Comparison of ENCODE assay signal across 39 cellular contexts in the genomic region with DNA sequence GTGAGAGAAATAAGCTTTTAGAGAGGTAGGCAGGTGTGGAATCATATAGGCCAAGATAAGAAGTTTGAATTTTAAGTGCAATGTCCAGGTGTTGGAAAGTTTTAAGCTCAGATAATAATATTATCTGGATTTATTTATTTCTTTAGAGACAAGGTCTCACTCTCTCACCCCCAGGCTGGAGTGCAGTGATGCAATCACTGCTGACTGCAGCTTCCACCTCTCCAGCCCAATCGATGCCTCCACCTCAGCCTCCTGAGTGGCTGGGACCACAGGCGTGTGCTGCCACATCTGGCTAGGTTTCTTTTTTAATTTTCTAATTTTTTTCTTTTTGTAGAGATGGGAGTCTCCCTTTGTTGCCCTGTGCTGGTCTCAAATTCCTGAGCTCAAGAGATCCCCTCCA. TPM values are rescaled to one million over a fixed set of nuclear protein-coding genes. Genes with fewer than 3 reads are reported as not detected.
"Had no signal": no experiment of that assay in that cellular context is flagged by ENCODE, and none has a peak within 500 bp of the region (broad histone marks: within the 10 kb centered on the region; RNA-seq: fewer than 3 reads in every experiment).

No MANE protein-coding gene starts in this region.

- H3K27ac Mint-ChIP-seq: activated B cell treated with CpG ODN at 0.5 μM for 24 hours; activated CD4-positive, alpha-beta memory T cell treated with anti-CD3 and anti-CD28 coated beads for 36 hours; activated CD4-positive, alpha-beta T cell treated with anti-CD3 and anti-CD28 coated beads, Interleukin-2, amount 10 ng/mL, durations not matched to agents 24 days and 14 days; activated CD8-positive, alpha-beta T cell treated with anti-CD3 and anti-CD28 coated beads for 36 hours; activated naive CD4-positive, alpha-beta T cell treated with anti-CD3 and anti-CD28 coated beads for 36 hours; activated naive CD4-positive, alpha-beta T cell treated with anti-CD3 and anti-CD28 coated beads, Interleukin-2, amount 50 U/mL, for 72 hours; activated naive CD8-positive, alpha-beta T cell treated with anti-CD3 and anti-CD28 coated beads for 36 hours; activated T-cell treated with anti-CD3 and anti-CD28 coated beads, Interleukin-2, amount 50 U/mL, for 72 hours; activated T-helper 1 cell treated with anti-CD3 and anti-CD28 coated beads, Interleukin-12 subunit alpha, Interleukin-12 subunit beta, Interleukin-2, Interleukin-4 antibody, amounts not matched to agents 30 ng/mL and 10 ng/mL and 1 ng/mL, durations not matched to agents 14 hours and 24 hours and 36 hours; activated T-helper 17 cell treated with anti-CD3 and anti-CD28 coated beads, Interleukin-2, amount 50 U/mL, for 72 hours; brain; T-helper 1 cell treated with Interleukin-12 subunit alpha and Interleukin-12 subunit beta and Interleukin-4 antibody, amounts not matched to agents 30 μg/mL and 1 μg/mL, for 36 hours; T-helper 2 cell treated with Interferon-gamma antibody and Interleukin-4, amounts not matched to agents 5 μg/mL and 100 μg/mL, for 36 hours had no signal

- H3K4me3 ChIP-seq: adrenal gland, cardiac muscle cell had no signal

- H3K27ac ChIP-seq: adrenal gland, cardiac muscle cell, VCaP had no signal

- H3K36me3 Mint-ChIP-seq: activated CD4-positive, alpha-beta memory T cell treated with anti-CD3 and anti-CD28 coated beads for 36 hours; activated naive CD4-positive, alpha-beta T cell treated with anti-CD3 and anti-CD28 coated beads, Interleukin-2, amount 50 U/mL, for 72 hours; activated naive CD8-positive, alpha-beta T cell treated with anti-CD3 and anti-CD28 coated beads for 36 hours; brain had no signal

- H3K9me3 ChIP-seq: adrenal gland had no signal

- H3K9me3 Mint-ChIP-seq: activated B cell treated with CpG ODN at 0.5 μM for 24 hours; activated CD4-positive, alpha-beta memory T cell treated with anti-CD3 and anti-CD28 coated beads for 36 hours; activated CD4-positive, alpha-beta T cell treated with anti-CD3 and anti-CD28 coated beads, Interleukin-2, amount 10 ng/mL, durations not matched to agents 24 days and 14 days; activated CD8-positive, alpha-beta T cell treated with anti-CD3 and anti-CD28 coated beads for 36 hours; activated naive CD4-positive, alpha-beta T cell treated with anti-CD3 and anti-CD28 coated beads for 36 hours; activated naive CD8-positive, alpha-beta T cell treated with anti-CD3 and anti-CD28 coated beads for 36 hours; activated T-cell treated with anti-CD3 and anti-CD28 coated beads, Interleukin-2, amount 50 U/mL, for 4 hours; activated T-cell treated with anti-CD3 and anti-CD28 coated beads, Interleukin-2, amount 50 U/mL, for 72 hours; activated T-helper 1 cell treated with anti-CD3 and anti-CD28 coated beads, Interleukin-12 subunit alpha, Interleukin-12 subunit beta, Interleukin-2, Interleukin-4 antibody, amounts not matched to agents 30 ng/mL and 10 ng/mL and 1 ng/mL, durations not matched to agents 14 hours and 24 hours and 36 hours; activated T-helper 17 cell treated with anti-CD3 and anti-CD28 coated beads, Interleukin-2, amount 50 U/mL, for 72 hours; brain; central memory CD8-positive, alpha-beta T cell; T-helper 1 cell treated with Interleukin-12 subunit alpha and Interleukin-12 subunit beta and Interleukin-4 antibody, amounts not matched to agents 30 μg/mL and 1 μg/mL, for 36 hours; T-helper 2 cell treated with Interferon-gamma antibody and Interleukin-4, amounts not matched to agents 5 μg/mL and 100 μg/mL, for 36 hours had no signal

- H3K36me3 ChIP-seq: adrenal gland, cardiac muscle cell had no signal

- H3K4me3 Mint-ChIP-seq: activated B cell treated with CpG ODN at 0.5 μM for 24 hours; activated CD4-positive, alpha-beta memory T cell treated with anti-CD3 and anti-CD28 coated beads for 36 hours; activated CD4-positive, alpha-beta T cell treated with anti-CD3 and anti-CD28 coated beads, Interleukin-2, amount 10 ng/mL, durations not matched to agents 24 days and 14 days; activated CD8-positive, alpha-beta T cell treated with anti-CD3 and anti-CD28 coated beads for 36 hours; activated naive CD4-positive, alpha-beta T cell treated with anti-CD3 and anti-CD28 coated beads for 36 hours; activated naive CD8-positive, alpha-beta T cell treated with anti-CD3 and anti-CD28 coated beads for 36 hours; activated T-cell treated with anti-CD3 and anti-CD28 coated beads, Interleukin-2, amount 50 U/mL, for 4 hours; activated T-cell treated with anti-CD3 and anti-CD28 coated beads, Interleukin-2, amount 50 U/mL, for 72 hours; activated T-helper 1 cell treated with anti-CD3 and anti-CD28 coated beads, Interleukin-12 subunit alpha, Interleukin-12 subunit beta, Interleukin-2, Interleukin-4 antibody, amounts not matched to agents 30 ng/mL and 10 ng/mL and 1 ng/mL, durations not matched to agents 14 hours and 24 hours and 36 hours; activated T-helper 17 cell treated with anti-CD3 and anti-CD28 coated beads, Interleukin-2, amount 50 U/mL, for 72 hours; brain; central memory CD8-positive, alpha-beta T cell; T-helper 1 cell treated with Interleukin-12 subunit alpha and Interleukin-12 subunit beta and Interleukin-4 antibody, amounts not matched to agents 30 μg/mL and 1 μg/mL, for 36 hours; T-helper 2 cell treated with Interferon-gamma antibody and Interleukin-4, amounts not matched to agents 5 μg/mL and 100 μg/mL, for 36 hours had no signal

- H3K4me1 ChIP-seq: adrenal gland had no signal

- H3K4me1 Mint-ChIP-seq: activated B cell treated with CpG ODN at 0.5 μM for 24 hours; activated CD4-positive, alpha-beta T cell treated with anti-CD3 and anti-CD28 coated beads, Interleukin-2, amount 10 ng/mL, durations not matched to agents 24 days and 14 days; activated T-helper 17 cell treated with anti-CD3 and anti-CD28 coated beads, Interleukin-2, amount 50 U/mL, for 72 hours; brain; central memory CD8-positive, alpha-beta T cell had no signal

- H3K27me3 ChIP-seq: adrenal gland, cardiac muscle cell had no signal

- FAIRE-seq: bronchial epithelial cell, TTC549 had no signal

- DNase-seq: activated B cell treated with CpG ODN at 0.5 μM for 24 hours; activated CD4-positive, alpha-beta memory T cell treated with anti-CD3 and anti-CD28 coated beads for 36 hours; activated CD4-positive, alpha-beta T cell treated with anti-CD3 and anti-CD28 coated beads for 4 hours; activated CD4-positive, alpha-beta T cell treated with anti-CD3 and anti-CD28 coated beads, Interleukin-2, amount 10 ng/mL, durations not matched to agents 24 days and 14 days; activated CD4-positive, alpha-beta T cell treated with anti-CD3 and anti-CD28 coated beads, Interleukin-2, amount 50 U/mL, for 1 hour; activated CD4-positive, alpha-beta T cell treated with anti-CD3 and anti-CD28 coated beads, Interleukin-2, amount 50 U/mL, for 4 hours; activated CD4-positive, CD25-positive, alpha-beta regulatory T cell treated with anti-CD3 and anti-CD28 coated beads, Interleukin-2, amount 50 U/mL, for 72 hours; activated CD8-positive, alpha-beta memory T cell treated with anti-CD3 and anti-CD28 coated beads, Interleukin-2, amount 50 U/mL, for 4 hours; activated CD8-positive, alpha-beta T cell treated with anti-CD3 and anti-CD28 coated beads for 36 hours; activated effector memory CD4-positive, alpha-beta T cell treated with anti-CD3 and anti-CD28 coated beads, Interleukin-2, amount 50 U/mL, for 16 hours; activated gamma-delta T cell treated with Interleukin-2 at 50 U/mL for 16 hours; activated naive CD4-positive, alpha-beta T cell; activated naive CD4-positive, alpha-beta T cell treated with anti-CD3 and anti-CD28 coated beads for 36 hours; activated naive CD4-positive, alpha-beta T cell treated with anti-CD3 and anti-CD28 coated beads, Interleukin-2, amount 50 U/mL, for 16 hours; activated naive CD8-positive, alpha-beta T cell treated with anti-CD3 and anti-CD28 coated beads for 36 hours; activated T-cell treated with anti-CD3 and anti-CD28 coated beads for 4 hours; activated T-cell treated with anti-CD3 and anti-CD28 coated beads, Interleukin-2, amount 50 U/mL, for 1 hour; activated T-cell treated with anti-CD3 and anti-CD28 coated beads, Interleukin-2, amount 50 U/mL, for 4 hours; activated T-cell treated with anti-CD3 and anti-CD28 coated beads, Interleukin-2, amount 50 U/mL, for 72 hours; adrenal gland; amniotic stem cell; aorta; caudate nucleus; cerebellar nuclear complex; T-helper 1 cell; T-helper 2 cell; T-helper 9 cell had no signal

- ATAC-seq: activated CD8-positive, alpha-beta T cell treated with anti-CD3 and anti-CD28 coated beads for 36 hours; activated naive CD4-positive, alpha-beta T cell treated with anti-CD3 and anti-CD28 coated beads, Interleukin-2, amount 50 U/mL, for 72 hours; activated T-cell treated with anti-CD3 and anti-CD28 coated beads, Interleukin-2, amount 50 U/mL, for 4 hours; activated T-cell treated with anti-CD3 and anti-CD28 coated beads, Interleukin-2, amount 50 U/mL, for 72 hours; activated T-helper 17 cell treated with anti-CD3 and anti-CD28 coated beads, Interleukin-2, amount 50 U/mL, for 72 hours had no signal

RNA-seq across cellular contexts. Expression of a gene that starts 5.5 kb away (rescaled TPM):
- total RNA-seq: activated B cell treated with CpG ODN at 0.5 μM for 24 hours; activated CD4-positive, alpha-beta memory T cell treated with anti-CD3 and anti-CD28 coated beads for 36 hours; activated CD4-positive, alpha-beta T cell treated with anti-CD3 and anti-CD28 coated beads, Interleukin-2, amount 10 ng/mL, durations not matched to agents 24 days and 14 days; activated CD8-positive, alpha-beta memory T cell treated with anti-CD3 and anti-CD28 coated beads for 36 hours; activated CD8-positive, alpha-beta T cell treated with anti-CD3 and anti-CD28 coated beads for 36 hours; activated naive CD4-positive, alpha-beta T cell treated with anti-CD3 and anti-CD28 coated beads for 36 hours; activated naive CD4-positive, alpha-beta T cell treated with anti-CD3 and anti-CD28 coated beads, Interleukin-2, amount 50 U/mL, for 72 hours; activated naive CD8-positive, alpha-beta T cell treated with anti-CD3 and anti-CD28 coated beads for 36 hours; activated T-cell treated with anti-CD3 and anti-CD28 coated beads, Interleukin-2, amount 50 U/mL, for 4 hours; activated T-cell treated with anti-CD3 and anti-CD28 coated beads, Interleukin-2, amount 50 U/mL, for 72 hours; activated T-helper 1 cell treated with anti-CD3 and anti-CD28 coated beads, Interleukin-12 subunit alpha, Interleukin-12 subunit beta, Interleukin-2, Interleukin-4 antibody, amounts not matched to agents 30 ng/mL and 10 ng/mL and 1 ng/mL, durations not matched to agents 14 hours and 24 hours and 36 hours; activated T-helper 17 cell treated with anti-CD3 and anti-CD28 coated beads, Interleukin-2, amount 50 U/mL, for 72 hours; adrenal gland; bronchial epithelial cell; cardiac muscle cell had no signal
- polyA plus RNA-seq: adrenal gland, aorta, cardiac muscle cell had no signal

RNA-seq across cellular contexts. Expression of a gene that starts 36.3 kb away (rescaled TPM):
- total RNA-seq: activated B cell treated with CpG ODN at 0.5 μM for 24 hours; activated CD4-positive, alpha-beta memory T cell treated with anti-CD3 and anti-CD28 coated beads for 36 hours; activated CD4-positive, alpha-beta T cell treated with anti-CD3 and anti-CD28 coated beads, Interleukin-2, amount 10 ng/mL, durations not matched to agents 24 days and 14 days; activated CD8-positive, alpha-beta memory T cell treated with anti-CD3 and anti-CD28 coated beads for 36 hours; activated CD8-positive, alpha-beta T cell treated with anti-CD3 and anti-CD28 coated beads for 36 hours; activated naive CD4-positive, alpha-beta T cell treated with anti-CD3 and anti-CD28 coated beads for 36 hours; activated naive CD4-positive, alpha-beta T cell treated with anti-CD3 and anti-CD28 coated beads, Interleukin-2, amount 50 U/mL, for 72 hours; activated naive CD8-positive, alpha-beta T cell treated with anti-CD3 and anti-CD28 coated beads for 36 hours; activated T-cell treated with anti-CD3 and anti-CD28 coated beads, Interleukin-2, amount 50 U/mL, for 4 hours; activated T-cell treated with anti-CD3 and anti-CD28 coated beads, Interleukin-2, amount 50 U/mL, for 72 hours; activated T-helper 1 cell treated with anti-CD3 and anti-CD28 coated beads, Interleukin-12 subunit alpha, Interleukin-12 subunit beta, Interleukin-2, Interleukin-4 antibody, amounts not matched to agents 30 ng/mL and 10 ng/mL and 1 ng/mL, durations not matched to agents 14 hours and 24 hours and 36 hours; activated T-helper 17 cell treated with anti-CD3 and anti-CD28 coated beads, Interleukin-2, amount 50 U/mL, for 72 hours; adrenal gland; aorta; bronchial epithelial cell; cardiac muscle cell had no signal
- polyA plus RNA-seq: adrenal gland, aorta, cardiac muscle cell had no signal

RNA-seq across cellular contexts. Expression of a gene that starts 36.4 kb away (rescaled TPM):
- total RNA-seq: activated B cell treated with CpG ODN at 0.5 μM for 24 hours; activated CD4-positive, alpha-beta memory T cell treated with anti-CD3 and anti-CD28 coated beads for 36 hours; activated CD4-positive, alpha-beta T cell treated with anti-CD3 and anti-CD28 coated beads, Interleukin-2, amount 10 ng/mL, durations not matched to agents 24 days and 14 days; activated CD8-positive, alpha-beta memory T cell treated with anti-CD3 and anti-CD28 coated beads for 36 hours; activated CD8-positive, alpha-beta T cell treated with anti-CD3 and anti-CD28 coated beads for 36 hours; activated naive CD4-positive, alpha-beta T cell treated with anti-CD3 and anti-CD28 coated beads for 36 hours; activated naive CD4-positive, alpha-beta T cell treated with anti-CD3 and anti-CD28 coated beads, Interleukin-2, amount 50 U/mL, for 72 hours; activated naive CD8-positive, alpha-beta T cell treated with anti-CD3 and anti-CD28 coated beads for 36 hours; activated T-cell treated with anti-CD3 and anti-CD28 coated beads, Interleukin-2, amount 50 U/mL, for 4 hours; activated T-cell treated with anti-CD3 and anti-CD28 coated beads, Interleukin-2, amount 50 U/mL, for 72 hours; activated T-helper 1 cell treated with anti-CD3 and anti-CD28 coated beads, Interleukin-12 subunit alpha, Interleukin-12 subunit beta, Interleukin-2, Interleukin-4 antibody, amounts not matched to agents 30 ng/mL and 10 ng/mL and 1 ng/mL, durations not matched to agents 14 hours and 24 hours and 36 hours; activated T-helper 17 cell treated with anti-CD3 and anti-CD28 coated beads, Interleukin-2, amount 50 U/mL, for 72 hours; adrenal gland; aorta; bronchial epithelial cell; cardiac muscle cell had no signal
- polyA plus RNA-seq: adrenal gland, aorta, cardiac muscle cell had no signal

RNA-seq across cellular contexts. Expression of a gene that starts 54.2 kb away (rescaled TPM):
- total RNA-seq: activated B cell treated with CpG ODN at 0.5 μM for 24 hours; activated CD4-positive, alpha-beta memory T cell treated with anti-CD3 and anti-CD28 coated beads for 36 hours; activated CD4-positive, alpha-beta T cell treated with anti-CD3 and anti-CD28 coated beads, Interleukin-2, amount 10 ng/mL, durations not matched to agents 24 days and 14 days; activated CD8-positive, alpha-beta memory T cell treated with anti-CD3 and anti-CD28 coated beads for 36 hours; activated CD8-positive, alpha-beta T cell treated with anti-CD3 and anti-CD28 coated beads for 36 hours; activated naive CD4-positive, alpha-beta T cell treated with anti-CD3 and anti-CD28 coated beads for 36 hours; activated naive CD4-positive, alpha-beta T cell treated with anti-CD3 and anti-CD28 coated beads, Interleukin-2, amount 50 U/mL, for 72 hours; activated naive CD8-positive, alpha-beta T cell treated with anti-CD3 and anti-CD28 coated beads for 36 hours; activated T-cell treated with anti-CD3 and anti-CD28 coated beads, Interleukin-2, amount 50 U/mL, for 4 hours; activated T-cell treated with anti-CD3 and anti-CD28 coated beads, Interleukin-2, amount 50 U/mL, for 72 hours; activated T-helper 1 cell treated with anti-CD3 and anti-CD28 coated beads, Interleukin-12 subunit alpha, Interleukin-12 subunit beta, Interleukin-2, Interleukin-4 antibody, amounts not matched to agents 30 ng/mL and 10 ng/mL and 1 ng/mL, durations not matched to agents 14 hours and 24 hours and 36 hours; activated T-helper 17 cell treated with anti-CD3 and anti-CD28 coated beads, Interleukin-2, amount 50 U/mL, for 72 hours; adrenal gland; aorta; bronchial epithelial cell; cardiac muscle cell had no signal
- polyA plus RNA-seq: adrenal gland, aorta, cardiac muscle cell had no signal
